In the genomic region with DNA sequence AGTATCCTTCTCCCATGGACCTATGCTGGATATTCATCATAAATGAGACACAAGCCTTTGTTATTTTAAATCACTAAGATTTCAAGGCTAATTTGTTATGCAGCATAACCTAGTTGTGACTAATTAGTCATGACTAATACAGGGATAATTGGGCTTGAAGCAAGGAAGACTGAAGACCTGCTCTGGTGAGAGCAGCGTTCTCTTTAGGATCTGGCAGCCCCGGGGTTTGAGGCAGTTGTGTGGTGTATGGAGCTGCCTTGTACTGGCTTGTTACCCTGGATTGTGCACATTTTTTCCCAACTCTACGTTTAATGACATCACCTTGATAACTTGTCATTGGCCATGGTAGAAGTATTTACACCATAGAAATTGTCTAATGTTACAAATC, we compare ENCODE assay signal across 17 cellular contexts. TPM values are rescaled to one million over a fixed set of nuclear protein-coding genes. Genes with fewer than 3 reads are reported as not detected.
A peak's percentile ranks its signal among the peaks of the same experiment; 100 is the strongest.
DNase-seq lines count a peak whose midpoint lies in the region; ATAC-seq and TF ChIP-seq lines count a peak whose summit lies in the region.
"Had no signal": no experiment of that assay in that cellular context is flagged by ENCODE, and none has a peak within 500 bp of the region (broad histone marks: within the 10 kb centered on the region; RNA-seq: fewer than 3 reads in every experiment).

No MANE protein-coding gene starts in this region.

- H3K4me1 ChIP-seq in HEK293 (ENCODE audit: control insufficient read depth, insufficient read depth, low read length) (no peaks in the 10 kb centered on the region), RWPE2 (ENCODE audit: insufficient read depth, poor library complexity, severe bottlenecking) (peaks cover 13% of the 10 kb centered on the region), foreskin keratinocyte (peaks cover 28% of the 10 kb centered on the region)
- H3K4me1 ChIP-seq: BE2C had no signal

- H3K36me3 ChIP-seq in HEK293 (ENCODE audit: control insufficient read depth in 2 of 2, insufficient read depth in 1 of 2, low read length in 2 of 2) (no peaks in the 10 kb centered on the region), RWPE2 (ENCODE audit: low read depth) (no peaks in the 10 kb centered on the region)
- H3K36me3 ChIP-seq: BE2C had no signal

- DNase-seq in RWPE2 (ENCODE audit: low spot score) = no peak
- peak; percentile 89 for DNase-seq in epithelial cell of esophagus (ENCODE audit: low read depth)
- peak; percentile 85 to 90 for DNase-seq in foreskin keratinocyte
- no peak for DNase-seq in stimulated activated CD4-positive, alpha-beta T cell treated with anti-CD3 and anti-CD28 coated beads, Interleukin-4, amount 100 ng/mL, for 24 hours
- DNase-seq in NCI-H1694 treated with DMSO at 0.1 percent for 48 hours (lab: John Stamatoyannopoulos, UW) = no peak
- DNase-seq: ACHN; BE2C; C1 segment of cervical spinal cord; CD4-positive, CD25-positive, alpha-beta regulatory T cell; CD8-positive, alpha-beta memory T cell; COR-L47; GM23248; HCEC 1CT; HFFc6 had no signal

- H3K4me3 ChIP-seq in HEK293 (ENCODE audit: low read depth, low read length) (no peak overlapping the region), RWPE2 (ENCODE audit: severe bottlenecking) (no peak overlapping the region), epithelial cell of esophagus (ENCODE audit: low read length) (no peak overlapping the region)
- H3K4me3 ChIP-seq: GM23248 had no signal

- H3K27me3 ChIP-seq in RWPE2 (ENCODE audit: insufficient read depth, poor library complexity, severe bottlenecking) = no peaks in the 10 kb centered on the region
- no peaks in the 10 kb centered on the region for H3K27me3 ChIP-seq in foreskin keratinocyte
- H3K27me3 ChIP-seq: BE2C had no signal

- POLR2A ChIA-PET in HEK293 (lab: Yijun Ruan, JAX) = no interaction called here

- TF ChIP-seq CTCF in HEK293 (tag by site-specific recombination; IDR thresholded peaks at IDR 0.05) (no peak), RWPE2 (IDR thresholded peaks at IDR 0.05; ENCODE audit: poor library complexity, severe bottlenecking) (no peak), epithelial cell of esophagus (IDR thresholded peaks at IDR 0.05; ENCODE audit: insufficient read depth, low read depth, low read length, missing control alignments) (no peak), foreskin keratinocyte (conservative IDR thresholded peaks at IDR 0.05) (no peak)

- ATAC-seq in RWPE2 (ENCODE audit: low read depth) (no peak), foreskin keratinocyte (peak; percentile 67), HG02840 (IDR thresholded peaks at IDR 0.05; ENCODE audit: low FRiP score, unreplicated experiment) (no peak)

- no peak overlapping the region for H3K27ac ChIP-seq in HEK293 (ENCODE audit: extremely low read depth, low read depth, low read length)
- peak overlapping the region; percentile 56 for H3K27ac ChIP-seq in RWPE2 (ENCODE audit: poor library complexity, severe bottlenecking)
- H3K27ac ChIP-seq in foreskin keratinocyte = peak overlapping the region; percentile 36
- H3K27ac ChIP-seq: GM23248 had no signal

- CTCF ChIA-PET in HEK293 (lab: Yijun Ruan, JAX) = no interaction called here

- H3K9me3 ChIP-seq in HEK293 (ENCODE audit: control insufficient read depth, insufficient read depth, low read depth, low read length) (no peaks in the 10 kb centered on the region), RWPE2 (ENCODE audit: severe bottlenecking) (no peaks in the 10 kb centered on the region)
- H3K9me3 ChIP-seq: BE2C had no signal

TF ChIP-seq in HEK293, 187 proteins besides CTCF, POLR2A, EP300 and RAD21:
- TF ChIP-seq ZNF184 (tag by site-specific recombination; IDR thresholded peaks at IDR 0.05) = no peak
- TF ChIP-seq, protein P1, sequence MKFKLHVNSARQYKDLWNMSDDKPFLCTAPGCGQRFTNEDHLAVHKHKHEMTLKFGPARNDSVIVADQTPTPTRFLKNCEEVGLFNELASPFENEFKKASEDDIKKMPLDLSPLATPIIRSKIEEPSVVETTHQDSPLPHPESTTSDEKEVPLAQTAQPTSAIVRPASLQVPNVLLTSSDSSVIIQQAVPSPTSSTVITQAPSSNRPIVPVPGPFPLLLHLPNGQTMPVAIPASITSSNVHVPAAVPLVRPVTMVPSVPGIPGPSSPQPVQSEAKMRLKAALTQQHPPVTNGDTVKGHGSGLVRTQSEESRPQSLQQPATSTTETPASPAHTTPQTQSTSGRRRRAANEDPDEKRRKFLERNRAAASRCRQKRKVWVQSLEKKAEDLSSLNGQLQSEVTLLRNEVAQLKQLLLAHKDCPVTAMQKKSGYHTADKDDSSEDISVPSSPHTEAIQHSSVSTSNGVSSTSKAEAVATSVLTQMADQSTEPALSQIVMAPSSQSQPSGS (tag by site-specific recombination; IDR thresholded peaks at IDR 0.05; ENCODE audit: low read depth) = peak; percentile 54; the same call in 1 of the 2 replicates

RNA-seq across cellular contexts. Expression of gene SPAG17, which starts 25.7 kb away (rescaled TPM):
- 0.10 and 0.39 TPM in 2 replicates for total RNA-seq in foreskin keratinocyte
- polyA plus RNA-seq in foreskin keratinocyte = 0.18 and 0.20 TPM in 2 replicates
- total RNA-seq: CD4-positive, CD25-positive, alpha-beta regulatory T cell; CD8-positive, alpha-beta memory T cell; GM23248; HFFc6 had no signal
- polyA plus RNA-seq: CD4-positive, CD25-positive, alpha-beta regulatory T cell; CD8-positive, alpha-beta memory T cell; IgD-negative memory B cell had no signal

Comparison
In these comparisons a context has a peak if more than half of its experiments do, and no peak if none do; other contexts are left out.
1. DNase-seq: peak in epithelial cell of esophagus (single experiment) and foreskin keratinocyte (2 of 2); none in RWPE2 (single experiment), stimulated activated CD4-positive, alpha-beta T cell treated with anti-CD3 and anti-CD28 coated beads, Interleukin-4, amount 100 ng/mL, for 24 hours (single experiment) and NCI-H1694 treated with DMSO at 0.1 percent for 48 hours (single experiment).